In genomic region chr7:2384354-2385243, GRCh38 we compare ENCODE assay signal across 16 cellular contexts.
DNase-seq lines count a peak whose midpoint lies in the region; ATAC-seq and TF ChIP-seq lines count a peak whose summit lies in the region.
"Had no signal": no experiment of that assay in that cellular context is flagged by ENCODE, and none has a peak within 500 bp of the region (broad histone marks: within the 10 kb centered on the region; RNA-seq: fewer than 3 reads in every experiment).

No MANE protein-coding gene starts in this region.

- peak; percentile 17 for TF ChIP-seq CTCF in RWPE2 (IDR thresholded peaks at IDR 0.05; ENCODE audit: poor library complexity, severe bottlenecking)

- no peaks in the 10 kb centered on the region for H3K9me3 Mint-ChIP-seq in stimulated activated naive CD8-positive, alpha-beta T cell treated with anti-CD3 and anti-CD28 coated beads, Interleukin-15, amount 100 ng/mL, for 72 hours
- H3K9me3 Mint-ChIP-seq: HFFc6, mesothelial cell of epicardium had no signal

- no peak overlapping the region for H3K4me3 ChIP-seq in RWPE2 (ENCODE audit: severe bottlenecking)

- ATAC-seq in stimulated activated naive CD8-positive, alpha-beta T cell treated with anti-CD3 and anti-CD28 coated beads, Interleukin-15, amount 100 ng/mL, for 72 hours = peak; percentile 16
- ATAC-seq in stimulated activated naive CD8-positive, alpha-beta T cell treated with anti-CD3 and anti-CD28 coated beads, Interleukin-15, Interleukin-2, amounts not matched to agents 100 U/mL and 50 U/mL, for 24 hours = no peak
- ATAC-seq in RWPE2 (ENCODE audit: low read depth) = peak; percentile 21; the same call in 1 of the 3 replicates
- ATAC-seq in GM21360 (IDR thresholded peaks at IDR 0.05; ENCODE audit: unreplicated experiment) = no peak
- no peak for ATAC-seq in GM19023 (IDR thresholded peaks at IDR 0.05; ENCODE audit: unreplicated experiment)

- peaks cover 6% of the 10 kb centered on the region for H3K4me1 Mint-ChIP-seq in stimulated activated naive CD8-positive, alpha-beta T cell treated with anti-CD3 and anti-CD28 coated beads, Interleukin-15, amount 100 ng/mL, for 72 hours

- no peaks in the 10 kb centered on the region for H3K27me3 ChIP-seq in RWPE2 (ENCODE audit: insufficient read depth, poor library complexity, severe bottlenecking)

- no peaks in the 10 kb centered on the region for H3K9me3 ChIP-seq in RWPE2 (ENCODE audit: severe bottlenecking)

- DNase-seq in stimulated activated naive CD8-positive, alpha-beta T cell treated with anti-CD3 and anti-CD28 coated beads, Interleukin-15, amount 100 ng/mL, for 72 hours = no peak
- no peak for DNase-seq in stimulated activated naive CD8-positive, alpha-beta T cell treated with anti-CD3 and anti-CD28 coated beads, Interleukin-15, Interleukin-2, amounts not matched to agents 100 U/mL and 50 U/mL, for 24 hours
- DNase-seq in RWPE2 (ENCODE audit: low spot score) = no peak
- peak in 39 of 42 donors; percentile 40 to 83 (median 61) for DNase-seq in head of caudate nucleus
- DNase-seq in stimulated activated CD4-positive, alpha-beta T cell treated with anti-CD3 and anti-CD28 coated beads, Interleukin-15, amount 100 ng/mL, for 24 hours = no peak
- no peak for DNase-seq in stimulated activated CD4-positive, alpha-beta T cell treated with anti-CD3 and anti-CD28 coated beads, Interleukin-2, amount 100 ng/mL, for 48 hours
- DNase-seq: EL; HFFc6; NCI-H1417 treated with DMSO at 0.1 percent for 48 hours; NCI-H526; SHP77 treated with DMSO at 0.1 percent for 48 hours; stimulated activated CD8-positive, alpha-beta memory T cell treated with anti-CD3 and anti-CD28 coated beads, Interleukin-4, amount 100 ng/mL, for 48 hours; trophoblast cell had no signal

- H3K27ac Mint-ChIP-seq in stimulated activated naive CD8-positive, alpha-beta T cell treated with anti-CD3 and anti-CD28 coated beads, Interleukin-15, amount 100 ng/mL, for 72 hours = peak overlapping the region in 1 of 2 donors; percentile 88
- H3K27ac Mint-ChIP-seq: HFFc6, mesothelial cell of epicardium had no signal

- peak overlapping the region in 1 of 2 donors; percentile 15 for H3K4me3 Mint-ChIP-seq in stimulated activated naive CD8-positive, alpha-beta T cell treated with anti-CD3 and anti-CD28 coated beads, Interleukin-15, amount 100 ng/mL, for 72 hours
- H3K4me3 Mint-ChIP-seq: HFFc6, mesothelial cell of epicardium had no signal

- no peaks in the 10 kb centered on the region for H3K27me3 Mint-ChIP-seq in stimulated activated naive CD8-positive, alpha-beta T cell treated with anti-CD3 and anti-CD28 coated beads, Interleukin-15, amount 100 ng/mL, for 72 hours

- H3K36me3 ChIP-seq in RWPE2 (ENCODE audit: low read depth) = peaks cover 26% of the 10 kb centered on the region

- H3K4me1 ChIP-seq in RWPE2 (ENCODE audit: insufficient read depth, poor library complexity, severe bottlenecking) = no peaks in the 10 kb centered on the region

- H3K27ac ChIP-seq in RWPE2 (ENCODE audit: poor library complexity, severe bottlenecking) = no peak overlapping the region

- intact Hi-C loops in head of caudate nucleus (cut with DNase I) = no loop called here

Comparison
In these comparisons a context has a peak if more than half of its experiments do, and no peak if none do; other contexts are left out.
1. ATAC-seq: peak in stimulated activated naive CD8-positive, alpha-beta T cell treated with anti-CD3 and anti-CD28 coated beads, Interleukin-15, amount 100 ng/mL, for 72 hours (single experiment) and RWPE2 (single experiment); none in stimulated activated naive CD8-positive, alpha-beta T cell treated with anti-CD3 and anti-CD28 coated beads, Interleukin-15, Interleukin-2, amounts not matched to agents 100 U/mL and 50 U/mL, for 24 hours (single experiment), GM21360 (single experiment) and GM19023 (single experiment).
2. DNase-seq: peak in head of caudate nucleus (39 of 42); none in stimulated activated naive CD8-positive, alpha-beta T cell treated with anti-CD3 and anti-CD28 coated beads, Interleukin-15, amount 100 ng/mL, for 72 hours (0 of 2), stimulated activated naive CD8-positive, alpha-beta T cell treated with anti-CD3 and anti-CD28 coated beads, Interleukin-15, Interleukin-2, amounts not matched to agents 100 U/mL and 50 U/mL, for 24 hours (single experiment), RWPE2 (single experiment), stimulated activated CD4-positive, alpha-beta T cell treated with anti-CD3 and anti-CD28 coated beads, Interleukin-15, amount 100 ng/mL, for 24 hours (single experiment) and stimulated activated CD4-positive, alpha-beta T cell treated with anti-CD3 and anti-CD28 coated beads, Interleukin-2, amount 100 ng/mL, for 48 hours (0 of 2).